ENCODE assay signal across 19 cellular contexts in the genomic region with DNA sequence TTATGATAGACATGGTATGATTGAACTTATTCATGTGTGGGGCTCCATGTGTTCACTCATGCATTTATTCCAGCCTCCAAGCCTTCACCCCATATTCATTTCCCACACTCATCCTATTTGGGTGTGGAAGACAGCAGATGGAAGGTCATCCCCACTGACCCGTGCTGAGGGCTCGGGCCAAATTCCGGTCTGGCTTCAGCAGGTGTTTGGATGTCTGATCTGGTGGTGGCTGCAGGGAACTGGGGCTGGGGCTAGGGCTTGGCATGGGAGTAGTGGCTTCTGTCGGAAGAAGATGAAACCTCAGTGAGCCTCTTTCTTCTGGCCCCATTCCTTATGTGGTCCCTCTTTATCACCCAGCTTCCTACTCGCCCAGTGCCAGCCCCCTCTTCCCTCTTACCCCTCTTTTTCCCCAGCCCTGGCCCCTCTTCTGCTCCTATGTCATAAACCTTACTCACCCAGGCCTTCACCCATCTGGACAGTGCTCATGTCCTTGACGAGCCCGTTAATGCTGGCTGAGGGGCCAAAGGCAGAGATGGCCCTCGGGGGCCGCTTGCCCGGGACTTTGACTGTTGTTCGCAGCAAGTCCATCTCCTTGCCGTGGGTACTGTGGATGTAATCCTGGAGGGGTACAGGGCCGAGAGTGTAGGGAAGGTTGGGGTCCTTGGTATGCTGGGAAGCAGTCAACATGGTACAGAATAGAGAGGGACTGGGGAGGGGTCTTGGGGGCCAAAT. TPM values are rescaled to one million over a fixed set of nuclear protein-coding genes. Genes with fewer than 3 reads are reported as not detected.
"Had no signal": no experiment of that assay in that cellular context is flagged by ENCODE, and none has a peak within 500 bp of the region (broad histone marks: within the 10 kb centered on the region; RNA-seq: fewer than 3 reads in every experiment).

No MANE protein-coding gene starts in this region.

- H3K27me3 Mint-ChIP-seq: activated B cell treated with CpG ODN at 0.5 μM for 24 hours; stimulated activated naive CD8-positive, alpha-beta T cell treated with anti-CD3 and anti-CD28 coated beads, Interleukin-15, amount 100 ng/mL, for 72 hours had no signal

- H3K9me3 Mint-ChIP-seq: activated B cell treated with CpG ODN at 0.5 μM for 24 hours; activated T-cell treated with anti-CD3 and anti-CD28 coated beads, Interleukin-2, amount 50 U/mL, for 4 hours; activated T-helper 2 cell treated with anti-CD3 and anti-CD28 coated beads, Interferon-gamma antibody, Interleukin-2, Interleukin-4, amounts not matched to agents 10 μg/mL and 5 μg/mL and 100 μg/mL, durations not matched to agents 14 hours and 24 hours and 36 hours; mesothelial cell of epicardium; nephron; stimulated activated naive CD8-positive, alpha-beta T cell treated with anti-CD3 and anti-CD28 coated beads, Interleukin-15, amount 100 ng/mL, for 72 hours had no signal

- H3K36me3 ChIP-seq: prostate gland, tibial artery had no signal

- DNase-seq: activated B cell treated with CpG ODN at 0.5 μM for 24 hours; activated CD4-positive, alpha-beta T cell treated with anti-CD3 and anti-CD28 coated beads for 4 hours; activated CD4-positive, alpha-beta T cell treated with anti-CD3 and anti-CD28 coated beads, Interleukin-2, amount 50 U/mL, for 48 hours; activated naive CD4-positive, alpha-beta T cell; activated T-cell treated with anti-CD3 and anti-CD28 coated beads, Interleukin-2, amount 50 U/mL, for 4 hours; amygdala; cerebellar nuclear complex; cortex of kidney; foreskin keratinocyte; occipital lobe; stimulated activated CD4-positive, alpha-beta T cell treated with anti-CD3 and anti-CD28 coated beads, Interleukin-4, amount 100 ng/mL, for 4 hours; stimulated activated naive CD8-positive, alpha-beta T cell treated with anti-CD3 and anti-CD28 coated beads, Interleukin-15, amount 100 ng/mL, for 72 hours; T1000; tibial artery had no signal

- H3K27ac ChIP-seq: foreskin keratinocyte, prostate gland, tibial artery had no signal

- H3K4me3 ChIP-seq: prostate gland, tibial artery had no signal

- H3K4me1 ChIP-seq: foreskin keratinocyte, prostate gland had no signal

- H3K36me3 Mint-ChIP-seq: mesothelial cell of epicardium had no signal

- H3K4me3 Mint-ChIP-seq: activated B cell treated with CpG ODN at 0.5 μM for 24 hours; activated T-cell treated with anti-CD3 and anti-CD28 coated beads, Interleukin-2, amount 50 U/mL, for 4 hours; mesothelial cell of epicardium; nephron; stimulated activated naive CD8-positive, alpha-beta T cell treated with anti-CD3 and anti-CD28 coated beads, Interleukin-15, amount 100 ng/mL, for 72 hours had no signal

- H3K27ac Mint-ChIP-seq: activated B cell treated with CpG ODN at 0.5 μM for 24 hours; activated T-helper 2 cell treated with anti-CD3 and anti-CD28 coated beads, Interferon-gamma antibody, Interleukin-2, Interleukin-4, amounts not matched to agents 10 μg/mL and 5 μg/mL and 100 μg/mL, durations not matched to agents 14 hours and 24 hours and 36 hours; mesothelial cell of epicardium; nephron had no signal

- H3K9me3 ChIP-seq: prostate gland, tibial artery had no signal

RNA-seq across cellular contexts. Expression of a gene that starts 8.0 kb away (rescaled TPM):
- total RNA-seq: kidney epithelial cell had no signal

RNA-seq across cellular contexts. Expression of a gene that starts 36.4 kb away (rescaled TPM):
- total RNA-seq: occipital lobe had no signal
